8 cellular contexts compared by ENCODE assay signal in genomic region chr19:18203408-18203862, GRCh38. TPM values are rescaled to one million over a fixed set of nuclear protein-coding genes. Genes with fewer than 3 reads are reported as not detected.
DNase-seq lines count a peak whose midpoint lies in the region; ATAC-seq, FAIRE-seq and TF ChIP-seq lines count a peak whose summit lies in the region.

No MANE protein-coding gene starts in this region.

- ATAC-seq in A549 (peak; percentile 33 to 36), GM18907 (IDR thresholded peaks at IDR 0.05; ENCODE audit: unreplicated experiment) (peak; percentile 3)

- peak overlapping the region; percentile 57 for H3K4me3 ChIP-seq in A549
- H3K4me3 ChIP-seq in Peyer's patch = peak overlapping the region; percentile 47 to 83 (median 76)
- H3K4me3 ChIP-seq in colonic mucosa = peak overlapping the region; percentile 55
- H3K4me3 ChIP-seq in mesendoderm (ENCODE audit: low read length) = peak overlapping the region; percentile 45
- H3K4me3 ChIP-seq in suprapubic skin = peak overlapping the region; percentile 58

- no peaks in the 10 kb centered on the region for H3K79me2 ChIP-seq in mesendoderm (ENCODE audit: control insufficient read depth, insufficient read depth, low read length)

- no peak overlapping the region for H3K4ac ChIP-seq in mesendoderm (ENCODE audit: low read depth, low read length)

- DNase-seq in A549 (ENCODE audit: low read depth in 1 of 2, low spot score in 1 of 2) = no peak
- peak in 2 of 3 donors; percentile 55 to 71 for DNase-seq in Peyer's patch
- DNase-seq in colonic mucosa = peak; percentile 68
- DNase-seq in mesendoderm = no peak
- DNase-seq in suprapubic skin (ENCODE audit: low spot score in 2 of 2) = peak in 1 of 2 donors; percentile 78
- no peak for DNase-seq in D721Med (ENCODE audit: insufficient read length, low spot score)
- no peak for DNase-seq in hepatic stellate cell (ENCODE audit: low spot score)

- H4K5ac ChIP-seq in mesendoderm (ENCODE audit: low read length) = no peak overlapping the region

- H2BK5ac ChIP-seq in mesendoderm (ENCODE audit: low read length) = no peak overlapping the region

- TF ChIP-seq CTCF in A549 (IDR thresholded peaks at IDR 0.05) (no peak), Peyer's patch (IDR thresholded peaks at IDR 0.05) (no peak), colonic mucosa (IDR thresholded peaks at IDR 0.05) (no peak), suprapubic skin (IDR thresholded peaks at IDR 0.05) (no peak), D721Med (IDR thresholded peaks at IDR 0.05; ENCODE audit: insufficient read depth, missing control alignments) (no peak)

- peak overlapping the region; percentile 29 for H3K56ac ChIP-seq in mesendoderm (ENCODE audit: low read length)

- intact Hi-C loops in colonic mucosa (cut with DNase I) = loop anchor here (10.0 kb wide), 1 partner anchor 211 kb away; the partner anchor contains the start of gene SSBP4

- H2BK15ac ChIP-seq in mesendoderm (replicated peaks; ENCODE audit: low read depth) = no peak overlapping the region

- no peaks in the 10 kb centered on the region for H3K27me3 ChIP-seq in Peyer's patch
- H3K27me3 ChIP-seq in colonic mucosa = no peaks in the 10 kb centered on the region
- H3K27me3 ChIP-seq in mesendoderm (ENCODE audit: insufficient read depth, low read length, poor library complexity) = no peaks in the 10 kb centered on the region
- H3K27me3 ChIP-seq in suprapubic skin = no peaks in the 10 kb centered on the region

- no peak overlapping the region for H2BK120ac ChIP-seq in mesendoderm (ENCODE audit: low read depth, low read length)

- TF ChIP-seq RAD21 in A549 (conservative IDR thresholded peaks at IDR 0.05 in 1 of 2, IDR thresholded peaks at IDR 0.05 in 1 of 2) = no peak

- H3K4me1 ChIP-seq in A549 (peaks cover 10% of the 10 kb centered on the region; the same call in 2 of the 3 replicates), Peyer's patch (peaks cover 0 to 26% (median 9%) of the 10 kb centered on the region in 4 donors), colonic mucosa (peaks cover 5% of the 10 kb centered on the region), mesendoderm (ENCODE audit: control insufficient read depth, low read depth, low read length) (peaks cover 3% of the 10 kb centered on the region), suprapubic skin (peaks cover 27% of the 10 kb centered on the region)

- no peak overlapping the region for H2AK5ac ChIP-seq in mesendoderm (ENCODE audit: low read length)

- no peak for FAIRE-seq in A549 (lab: Jason Lieb, UNC)
- no peak for FAIRE-seq in D721Med (lab: Jason Lieb, UNC)

- H3K79me1 ChIP-seq in mesendoderm (ENCODE audit: low read length) = no peaks in the 10 kb centered on the region

- WGBS in A549 (ENCODE audit: missing lambda C conversion rate) = 0% methylated on average over 6 of the region's 38 CpGs
- no CpG with 5 or more reads among the region's 38 CpGs for WGBS in mesendoderm (ENCODE audit: extremely low coverage, insufficient coverage, low lambda C conversion rate)
- WGBS in suprapubic skin = under 1% methylated on average over 26 of the region's 38 CpGs

- no peak overlapping the region for H3K18ac ChIP-seq in mesendoderm (ENCODE audit: low read length)

- peaks cover 0 to 11% (median 0%) of the 10 kb centered on the region in 3 donors for H3K36me3 ChIP-seq in Peyer's patch
- no peaks in the 10 kb centered on the region for H3K36me3 ChIP-seq in colonic mucosa
- H3K36me3 ChIP-seq in mesendoderm (ENCODE audit: control insufficient read depth, insufficient read depth, low read length) = no peaks in the 10 kb centered on the region
- H3K36me3 ChIP-seq in suprapubic skin = peaks cover 6% of the 10 kb centered on the region

- H3K4me2 ChIP-seq in A549 = peak overlapping the region; percentile 84
- H3K4me2 ChIP-seq in mesendoderm (ENCODE audit: low read length) = peak overlapping the region; percentile 81

- TF ChIP-seq EP300 in A549 (IDR thresholded peaks at IDR 0.05) = no peak
- no peak for TF ChIP-seq EP300 in suprapubic skin (IDR thresholded peaks at IDR 0.05)

- no peak for TF ChIP-seq POLR2A in A549 (IDR thresholded peaks at IDR 0.05; ENCODE audit: low read length)
- TF ChIP-seq POLR2A in Peyer's patch (IDR thresholded peaks at IDR 0.05) = no peak
- TF ChIP-seq POLR2A in suprapubic skin (IDR thresholded peaks at IDR 0.05) = no peak

- H4K8ac ChIP-seq in mesendoderm (ENCODE audit: low read depth, low read length) = no peak overlapping the region

- H3K9me3 ChIP-seq in A549 (no peaks in the 10 kb centered on the region), Peyer's patch (no peaks in the 10 kb centered on the region), colonic mucosa (no peaks in the 10 kb centered on the region), suprapubic skin (no peaks in the 10 kb centered on the region)

- POLR2A ChIA-PET in A549 (lab: Yijun Ruan, JAX) = interaction anchor here (1.0 to 2.0 kb wide), 5 partner anchors 11 to 183 kb away, joined by 3 to 14 read pairs (median 5); partner anchors contain the start of genes GDF15, JUND and MPV17L2

- H3K9ac ChIP-seq in colonic mucosa (ENCODE audit: low read depth in 2 of 2, low read length in 2 of 2) (peak overlapping the region; percentile 85 to 86), mesendoderm (ENCODE audit: low read length) (peak overlapping the region; percentile 64)

- H3K27ac ChIP-seq in A549 = peak overlapping the region in 1 of 2 experiments; percentile 73; a peak in 3 of 6 replicates
- peak overlapping the region; percentile 64 to 84 (median 72) for H3K27ac ChIP-seq in Peyer's patch
- H3K27ac ChIP-seq in colonic mucosa = no peak overlapping the region
- no peak overlapping the region for H3K27ac ChIP-seq in mesendoderm (ENCODE audit: low read depth, low read length)
- H3K27ac ChIP-seq in suprapubic skin = peak overlapping the region; percentile 34

- no peak overlapping the region for H3K23ac ChIP-seq in mesendoderm (ENCODE audit: low read length)

- CTCF ChIA-PET in A549 (lab: Yijun Ruan, JAX) = interaction anchor here (0.8 to 8.9 kb wide), 4 partner anchors 11 to 208 kb away, joined by 3 to 86 read pairs (median 12); partner anchors contain the start of gene MPV17L2

RNA-seq across cellular contexts. Expression of gene RAB3A, which starts 0.4 kb away (rescaled TPM):
- 0.39 and 1.0 TPM in 2 replicates for polyA plus RNA-seq in A549 (2011; rRNA removed)
- 1.8 and 2.2 TPM in 2 replicates for polyA plus RNA-seq in A549 (2012; cell fraction: cytosol; rRNA removed)
- 1.5 and 2.9 TPM in 2 replicates for polyA plus RNA-seq in A549 (2012; cell fraction: nucleus; rRNA removed)
- polyA plus RNA-seq in A549 (2017; fragmentation: RNase III; extraction: RNeasy Plus Mini Kit Qiagen cat#74134 plus additional on column Dnase treatment) = 1.0 to 1.6 TPM (median 1.4 TPM) in 3 replicates
- polyA minus RNA-seq in A549 (2011; rRNA and poly(A)+ RNA removed) = 4.0 and 4.3 TPM in 2 replicates
- total RNA-seq in Peyer's patch = 1 to 10 TPM in 3 of 4 donors, not detected in 1; 6.1 to 9.5 (median 8.3) TPM
- total RNA-seq in colonic mucosa = 1 to 10 TPM; 3.5 to 4.2 TPM
- polyA plus RNA-seq in mesendoderm (2013, experiment 1 of 2) = 1.9 TPM
- 1.9 TPM for polyA plus RNA-seq in mesendoderm (2013, experiment 2 of 2)
- total RNA-seq in suprapubic skin = 1 to 10 TPM; 1.9 to 5.3 (median 1.9) TPM

RNA-seq across cellular contexts. Expression of gene MPV17L2, which starts 10.4 kb away (rescaled TPM):
- polyA plus RNA-seq in A549 (2011; rRNA removed) (8.3 and 11.4 TPM in 2 replicates), A549 (2017; fragmentation: RNase III; extraction: RNeasy Plus Mini Kit Qiagen cat#74134 plus additional on column Dnase treatment) (12.2 to 13.9 TPM (median 12.3 TPM) in 3 replicates)
- polyA plus RNA-seq in A549 (2012; cell fraction: cytosol; rRNA removed) = 21.3 and 27.1 TPM in 2 replicates
- 11.6 and 15.3 TPM in 2 replicates for polyA plus RNA-seq in A549 (2012; cell fraction: nucleus; rRNA removed)
- polyA minus RNA-seq in A549 (2011; rRNA and poly(A)+ RNA removed) = 11.7 and 13.5 TPM in 2 replicates
- total RNA-seq in Peyer's patch (10 to 100 TPM in 3 of 4 donors, 1 to 10 TPM in 1; 4.1 to 19.6 (median 16.0) TPM), colonic mucosa (10 to 100 TPM in 1 of 2 donors, 1 to 10 TPM in 1; 8.9 to 21.7 TPM), suprapubic skin (10 to 100 TPM in 3 of 4 donors, 1 to 10 TPM in 1; 4.8 to 27.2 (median 14.7) TPM)
- 36.6 TPM for polyA plus RNA-seq in mesendoderm (2013, experiment 1 of 2)
- 35.4 TPM for polyA plus RNA-seq in mesendoderm (2013, experiment 2 of 2)

RNA-seq across cellular contexts. Expression of gene PDE4C, which starts 22.8 kb away (rescaled TPM):
- polyA plus RNA-seq in A549 (2011; rRNA removed) (0.25 and 0.54 TPM in 2 replicates), A549 (2017; fragmentation: RNase III; extraction: RNeasy Plus Mini Kit Qiagen cat#74134 plus additional on column Dnase treatment) (0.34 to 0.65 TPM (median 0.55 TPM) in 3 replicates)
- 0.33 and 0.53 TPM in 2 replicates for polyA plus RNA-seq in A549 (2012; cell fraction: cytosol; rRNA removed)
- 2.6 and 3.3 TPM in 2 replicates for polyA plus RNA-seq in A549 (2012; cell fraction: nucleus; rRNA removed)
- 0.21 TPM in 1 of 2 replicates, not detected in the other for polyA minus RNA-seq in A549 (2011; rRNA and poly(A)+ RNA removed)
- total RNA-seq in Peyer's patch (1 to 10 TPM in 3 of 4 donors, not detected in 1; 3.9 to 8.3 (median 8.3) TPM), colonic mucosa (1 to 10 TPM; 2.1 TPM), suprapubic skin (1 to 10 TPM in 1 of 4 donors, under 1 TPM in 1, not detected in 2; 0.47 to 2.0 TPM)
- 0.14 TPM for polyA plus RNA-seq in mesendoderm (2013, experiment 1 of 2)
- 0.03 TPM for polyA plus RNA-seq in mesendoderm (2013, experiment 2 of 2)

RNA-seq across cellular contexts. Expression of gene IFI30, which starts 29.8 kb away (rescaled TPM):
- polyA plus RNA-seq in A549 (2011; rRNA removed) (11.2 and 12.3 TPM in 2 replicates), A549 (2017; fragmentation: RNase III; extraction: RNeasy Plus Mini Kit Qiagen cat#74134 plus additional on column Dnase treatment) (13.5 to 19.8 TPM (median 16.8 TPM) in 3 replicates)
- 18.6 and 19.4 TPM in 2 replicates for polyA plus RNA-seq in A549 (2012; cell fraction: cytosol; rRNA removed)
- 25.4 and 27.4 TPM in 2 replicates for polyA plus RNA-seq in A549 (2012; cell fraction: nucleus; rRNA removed)
- polyA minus RNA-seq in A549 (2011; rRNA and poly(A)+ RNA removed) = 11.9 and 12.8 TPM in 2 replicates
- total RNA-seq in Peyer's patch (100 to 1,000 TPM in 1 of 4 donors, 10 to 100 TPM in 3; 54.9 to 109 (median 60.7) TPM), colonic mucosa (10 to 100 TPM; 47.1 to 95.2 TPM), suprapubic skin (10 to 100 TPM; 13.4 to 37.2 (median 35.1) TPM)
- 15.0 TPM for polyA plus RNA-seq in mesendoderm (2013, experiment 1 of 2)
- polyA plus RNA-seq in mesendoderm (2013, experiment 2 of 2) = 15.3 TPM

RNA-seq across cellular contexts. Expression of gene PIK3R2, which starts 50.5 kb away (rescaled TPM):
- polyA plus RNA-seq in A549 (2011; rRNA removed) (5.3 and 6.7 TPM in 2 replicates), A549 (2017; fragmentation: RNase III; extraction: RNeasy Plus Mini Kit Qiagen cat#74134 plus additional on column Dnase treatment) (8.3 to 12.4 TPM (median 9.3 TPM) in 3 replicates)
- polyA plus RNA-seq in A549 (2012; cell fraction: cytosol; rRNA removed) = 8.3 and 12.6 TPM in 2 replicates
- polyA plus RNA-seq in A549 (2012; cell fraction: nucleus; rRNA removed) = 13.9 and 20.4 TPM in 2 replicates
- polyA minus RNA-seq in A549 (2011; rRNA and poly(A)+ RNA removed) = 4.8 and 7.7 TPM in 2 replicates
- total RNA-seq in Peyer's patch (10 to 100 TPM; 19.7 to 45.4 (median 28.2) TPM), colonic mucosa (10 to 100 TPM; 42.9 to 48.2 TPM), suprapubic skin (10 to 100 TPM; 14.1 to 25.9 (median 19.5) TPM)
- polyA plus RNA-seq in mesendoderm (2013, experiment 1 of 2) = 40.5 TPM
- polyA plus RNA-seq in mesendoderm (2013, experiment 2 of 2) = 40.5 TPM

Comparison
In these comparisons a context has a peak if more than half of its experiments do, and no peak if none do; other contexts are left out.
1. DNase-seq: peak in Peyer's patch (2 of 3) and colonic mucosa (single experiment); none in A549 (0 of 2), mesendoderm (single experiment), D721Med (single experiment) and hepatic stellate cell (single experiment).
2. H3K27ac ChIP-seq: peak in Peyer's patch (4 of 4) and suprapubic skin (single experiment); none in colonic mucosa (single experiment) and mesendoderm (single experiment).
3. Peak in every context shown above with its lines, with median percentiles within 50 percentile points of each other: H3K4me3 ChIP-seq.